17 cellular contexts compared by ENCODE assay signal in the genomic region with DNA sequence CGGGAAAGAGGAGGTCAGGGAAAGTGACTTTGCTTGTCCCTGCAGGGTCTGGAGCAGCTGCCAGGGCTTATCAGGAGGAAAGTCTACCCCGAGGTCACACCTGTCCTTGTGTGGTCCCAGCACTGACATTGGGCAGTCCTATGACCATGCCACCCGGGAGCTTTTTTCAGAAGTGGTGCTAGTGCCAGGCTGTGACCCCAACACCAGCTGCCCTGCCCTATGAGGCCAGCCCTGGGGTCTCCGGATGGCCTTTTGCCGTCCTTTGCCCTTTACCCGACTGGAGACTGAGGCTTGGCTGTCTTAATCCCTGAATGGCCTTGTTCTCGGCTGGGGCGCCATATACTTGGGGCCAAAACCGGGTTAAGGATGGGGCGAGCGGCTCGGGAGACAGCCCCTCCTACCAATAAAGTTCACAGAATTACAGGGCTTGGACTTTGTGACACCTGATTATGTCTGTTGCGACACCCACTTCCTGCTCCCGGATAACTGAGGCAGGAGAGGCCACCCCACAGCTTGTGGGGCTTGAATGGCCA.
"Had no signal": no experiment of that assay in that cellular context is flagged by ENCODE, and none has a peak within 500 bp of the region (broad histone marks: within the 10 kb centered on the region; RNA-seq: fewer than 3 reads in every experiment).

No MANE protein-coding gene starts in this region.

- H3K4me2 ChIP-seq: SK-N-SH had no signal

- H3K4me3 ChIP-seq: ascending aorta, gastrocnemius medialis, left ventricle myocardium inferior, pancreas had no signal

- H3K9ac ChIP-seq: SK-N-SH had no signal

- H3K4me1 ChIP-seq: ascending aorta, gastrocnemius medialis, left ventricle myocardium inferior, pancreas had no signal

- H3K27ac ChIP-seq: ascending aorta, gastrocnemius medialis, left ventricle myocardium inferior, neutrophil, pancreas had no signal

- H3K9me3 Mint-ChIP-seq: activated CD4-positive, alpha-beta T cell treated with anti-CD3 and anti-CD28 coated beads, Interleukin-2, amount 10 ng/mL, durations not matched to agents 24 days and 14 days; dendritic cell treated with granulocyte-macrophage colony-stimulating factor and Interleukin-4, amounts not matched to agents 40 ng/mL and 50 ng/mL, for 4 days; stimulated activated naive CD8-positive, alpha-beta T cell treated with anti-CD3 and anti-CD28 coated beads, Interleukin-15, amount 100 ng/mL, for 72 hours; T-cell; type B pancreatic cell had no signal

- H3K27me3 ChIP-seq: ascending aorta, pancreas had no signal

- ATAC-seq: gastrocnemius medialis; naive thymus-derived CD4-positive, alpha-beta T cell; pancreas; stimulated activated naive CD8-positive, alpha-beta T cell treated with anti-CD3 and anti-CD28 coated beads, Interleukin-15, amount 100 ng/mL, for 72 hours; T-cell had no signal

- H3K4me3 Mint-ChIP-seq: activated CD4-positive, alpha-beta T cell treated with anti-CD3 and anti-CD28 coated beads, Interleukin-2, amount 10 ng/mL, durations not matched to agents 24 days and 14 days; dendritic cell treated with granulocyte-macrophage colony-stimulating factor and Interleukin-4, amounts not matched to agents 40 ng/mL and 50 ng/mL, for 4 days; stimulated activated naive CD8-positive, alpha-beta T cell treated with anti-CD3 and anti-CD28 coated beads, Interleukin-15, amount 100 ng/mL, for 72 hours; T-cell; type B pancreatic cell had no signal

- DNase-seq: activated CD4-positive, alpha-beta T cell treated with anti-CD3 and anti-CD28 coated beads, Interleukin-2, amount 10 ng/mL, durations not matched to agents 24 days and 14 days; activated naive CD4-positive, alpha-beta T cell treated with Interleukin-2 at 50 U/mL for 16 hours; cerebellar nuclear complex; effector CD8-positive, alpha-beta T cell; gastrocnemius medialis; SK-N-SH; stimulated activated CD4-positive, alpha-beta T cell treated with anti-CD3 and anti-CD28 coated beads, Interleukin-4, amount 100 ng/mL, for 1 hour; stimulated activated naive CD8-positive, alpha-beta T cell treated with anti-CD3 and anti-CD28 coated beads, Interleukin-15, amount 100 ng/mL, for 72 hours; T-helper 9 cell had no signal

- H3K9me2 ChIP-seq: SK-N-SH had no signal

- H3K27ac Mint-ChIP-seq: activated CD4-positive, alpha-beta T cell treated with anti-CD3 and anti-CD28 coated beads, Interleukin-2, amount 10 ng/mL, durations not matched to agents 24 days and 14 days; dendritic cell treated with granulocyte-macrophage colony-stimulating factor and Interleukin-4, amounts not matched to agents 40 ng/mL and 50 ng/mL, for 4 days; stimulated activated naive CD8-positive, alpha-beta T cell treated with anti-CD3 and anti-CD28 coated beads, Interleukin-15, amount 100 ng/mL, for 72 hours; T-cell; type B pancreatic cell had no signal

- H3K36me3 ChIP-seq: ascending aorta, gastrocnemius medialis, left ventricle myocardium inferior, neutrophil, pancreas had no signal

- H3K36me3 Mint-ChIP-seq: T-cell, type B pancreatic cell had no signal

- H3K9me3 ChIP-seq: ascending aorta, gastrocnemius medialis, neutrophil, pancreas, SK-N-SH had no signal
